23 cellular contexts compared by ENCODE assay signal in the genomic region with DNA sequence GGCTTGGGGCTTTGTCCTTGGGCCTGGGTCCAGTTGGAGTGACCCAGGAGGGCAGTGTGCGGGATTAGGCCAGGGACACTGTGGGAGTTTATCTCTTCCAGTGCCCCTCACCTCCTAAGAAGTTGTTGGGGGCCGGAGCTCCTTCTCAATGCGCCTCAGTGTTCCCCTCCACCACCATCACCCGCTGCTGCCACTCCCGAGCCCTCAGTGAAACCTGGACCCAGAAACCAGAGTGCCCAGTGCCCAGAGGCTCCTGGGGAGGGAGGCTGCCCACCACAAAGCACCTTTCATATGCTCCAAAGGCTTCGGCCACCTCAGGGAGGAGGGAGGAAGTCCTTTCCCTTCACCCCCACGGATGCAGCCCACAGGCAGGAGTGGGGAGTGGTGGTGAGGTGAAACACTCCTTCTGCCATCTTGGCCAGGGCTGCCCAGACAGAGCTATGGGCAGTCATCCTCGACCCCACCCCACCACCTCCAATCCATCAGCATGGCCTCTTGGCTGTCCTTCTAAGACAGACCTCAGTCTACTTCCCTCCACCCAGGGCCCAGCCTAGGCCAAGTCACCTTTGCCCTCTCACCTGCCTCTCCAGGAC.
DNase-seq lines count a peak whose midpoint lies in the region; ATAC-seq, FAIRE-seq and TF ChIP-seq lines count a peak whose summit lies in the region.
"Had no signal": no experiment of that assay in that cellular context is flagged by ENCODE, and none has a peak within 500 bp of the region (broad histone marks: within the 10 kb centered on the region; RNA-seq: fewer than 3 reads in every experiment).

No MANE protein-coding gene starts in this region.

- TF ChIP-seq EP300 in HepG2 (IDR thresholded peaks at IDR 0.05; ENCODE audit: low read depth in 2 of 2, low read length in 2 of 2) (no peak), HepG2 (CRISPR knock-in tag; IDR thresholded peaks at IDR 0.05; ENCODE audit: borderline replicate concordance) (no peak)

- no peak overlapping the region for H3K4me2 ChIP-seq in HepG2 (ENCODE audit: low read depth, low read length)

- no peak overlapping the region for H3K4me3 Mint-ChIP-seq in T-cell
- no peak overlapping the region for H3K4me3 Mint-ChIP-seq in stimulated activated effector memory CD8-positive, alpha-beta T cell treated with anti-CD3 and anti-CD28 coated beads, Interleukin-12 subunit alpha, Interleukin-12 subunit beta, amount 100 ng/mL, for 72 hours
- H3K4me3 Mint-ChIP-seq: activated naive CD4-positive, alpha-beta T cell treated with anti-CD3 and anti-CD28 coated beads, Interleukin-2, amount 50 U/mL, for 24 hours had no signal

- H2AFZ ChIP-seq in HepG2 (ENCODE audit: low read length) = no peak overlapping the region

- TF ChIP-seq CTCF in heart right ventricle (IDR thresholded peaks at IDR 0.05) = no peak
- TF ChIP-seq CTCF in HepG2 (CRISPR knock-in tag; IDR thresholded peaks at IDR 0.05) = no peak

- CTCF ChIA-PET in T-cell (lab: Charles Lee) (no interaction called here), HepG2 (lab: Yijun Ruan, JAX; ENCODE audit: low intra/inter-chr PET ratio, low total read pairs) (no interaction called here)

- no peak for TF ChIP-seq RAD21 in HepG2 (CRISPR knock-in tag; IDR thresholded peaks at IDR 0.05)

- H3K36me3 ChIP-seq in heart right ventricle (no peaks in the 10 kb centered on the region), HepG2 (replicated peaks in 1 of 2; ENCODE audit: control insufficient read depth in 1 of 2, insufficient read depth in 2 of 2, low read length in 2 of 2) (peaks cover 13 to 30% of the 10 kb centered on the region in 2 experiments)
- H3K36me3 ChIP-seq: colonic mucosa, upper lobe of right lung, WERI-Rb-1 had no signal

- H3K9me3 ChIP-seq in heart right ventricle (peaks cover 0 to 11% (median 0%) of the 10 kb centered on the region in 11 donors), HepG2 (ENCODE audit: low read length) (no peaks in the 10 kb centered on the region)
- H3K9me3 ChIP-seq: colonic mucosa, upper lobe of right lung had no signal

- in situ Hi-C loops in HepG2 (cut with HindIII; ENCODE audit: extremely low pct_ligation_motif_present, low pct_unique_long_range_greater_than_20kb) = no loop called here

- H3K27me3 ChIP-seq in heart right ventricle (no peaks in the 10 kb centered on the region), HepG2 (ENCODE audit: control insufficient read depth in 1 of 2, insufficient read depth in 2 of 2, low read length in 2 of 2) (no peaks in the 10 kb centered on the region)
- H3K27me3 ChIP-seq: colonic mucosa, upper lobe of right lung had no signal

- H3K9ac ChIP-seq in HepG2 (ENCODE audit: insufficient read depth, low read depth, low read length) = no peak overlapping the region

- intact Hi-C loops in heart right ventricle (cut with DNase I) (no loop called here), Right ventricle myocardium inferior (cut with DNase I) (loop anchor here (5.0 kb wide), 1 partner anchor 81 kb away; no protein-coding TSS in a partner anchor), HepG2 (cut with micrococcal nuclease; ENCODE audit: unreplicated experiment) (loop anchor here (5.0 kb wide), 1 partner anchor 39 kb away; no protein-coding TSS in a partner anchor)

- 90% methylated on average over 8 of the region's 8 CpGs for WGBS in heart right ventricle, 2 donors
- WGBS in HepG2 (ENCODE audit: low lambda C conversion rate) = 97% methylated on average over 5 of the region's 8 CpGs

- H3K36me3 Mint-ChIP-seq in T-cell = no peaks in the 10 kb centered on the region
- peaks cover 14% of the 10 kb centered on the region for H3K36me3 Mint-ChIP-seq in stimulated activated effector memory CD8-positive, alpha-beta T cell treated with anti-CD3 and anti-CD28 coated beads, Interleukin-12 subunit alpha, Interleukin-12 subunit beta, amount 100 ng/mL, for 72 hours
- H3K36me3 Mint-ChIP-seq: activated naive CD4-positive, alpha-beta T cell treated with anti-CD3 and anti-CD28 coated beads, Interleukin-2, amount 50 U/mL, for 24 hours; immature natural killer cell; naive B cell had no signal

- DNase-seq in heart right ventricle (no peak), Right ventricle myocardium inferior (ENCODE audit: missing footprints) (no peak), T-cell (no peak), HepG2 (ENCODE audit: low spot score) (no peak), Ammon's horn (ENCODE audit: low spot score) (no peak), hepatic stellate cell (ENCODE audit: low spot score) (no peak)
- DNase-seq in stimulated activated effector memory CD8-positive, alpha-beta T cell treated with anti-CD3 and anti-CD28 coated beads, Interleukin-12 subunit alpha, Interleukin-12 subunit beta, amount 100 ng/mL, for 72 hours (ENCODE audit: low spot score in 2 of 2) = no peak
- DNase-seq: C1 segment of cervical spinal cord; colonic mucosa; DND-41; effector memory CD8-positive, alpha-beta T cell; hypothalamus; immature natural killer cell; Kasumi-1; naive B cell; stimulated activated CD4-positive, alpha-beta T cell treated with anti-CD3 and anti-CD28 coated beads, Interleukin-4, amount 100 ng/mL, for 1 hour; upper lobe of right lung; WERI-Rb-1 had no signal

- peaks cover 0 to 6% (median 2%) of the 10 kb centered on the region in 3 donors for H3K9me3 Mint-ChIP-seq in T-cell
- H3K9me3 Mint-ChIP-seq in stimulated activated effector memory CD8-positive, alpha-beta T cell treated with anti-CD3 and anti-CD28 coated beads, Interleukin-12 subunit alpha, Interleukin-12 subunit beta, amount 100 ng/mL, for 72 hours = peaks cover 6% of the 10 kb centered on the region
- H3K9me3 Mint-ChIP-seq: activated naive CD4-positive, alpha-beta T cell treated with anti-CD3 and anti-CD28 coated beads, Interleukin-2, amount 50 U/mL, for 24 hours; effector memory CD8-positive, alpha-beta T cell had no signal

- H3K4me1 ChIP-seq in heart right ventricle (peaks cover 22 to 70% (median 59%) of the 10 kb centered on the region in 9 donors), HepG2 (ENCODE audit: insufficient read depth, low read length) (peaks cover 44% of the 10 kb centered on the region)

- no peaks in the 10 kb centered on the region for H3K27me3 Mint-ChIP-seq in T-cell
- H3K27me3 Mint-ChIP-seq: activated naive CD4-positive, alpha-beta T cell treated with anti-CD3 and anti-CD28 coated beads, Interleukin-2, amount 50 U/mL, for 24 hours; effector memory CD8-positive, alpha-beta T cell had no signal

- H3K4me3 ChIP-seq in heart right ventricle (no peak overlapping the region), HepG2 (replicated peaks in 1 of 3; ENCODE audit: insufficient read depth in 1 of 3, low read depth in 2 of 3, low read length in 3 of 3) (no peak overlapping the region)
- H3K4me3 ChIP-seq: colonic mucosa, upper lobe of right lung had no signal

- ATAC-seq in heart right ventricle (no peak), Right ventricle myocardium inferior (no peak), T-cell (replicated peaks in 1 of 4) (no peak), HepG2 (no peak), HG02642 (IDR thresholded peaks at IDR 0.05; ENCODE audit: poor library complexity, unreplicated experiment) (no peak)
- ATAC-seq in stimulated activated effector memory CD8-positive, alpha-beta T cell treated with anti-CD3 and anti-CD28 coated beads, Interleukin-12 subunit alpha, Interleukin-12 subunit beta, amount 100 ng/mL, for 72 hours = no peak
- ATAC-seq: effector memory CD8-positive, alpha-beta T cell; SK-N-SH treated with all-trans-retinoic acid at 6 μM for 48 hours; upper lobe of right lung had no signal

- no peak for TF ChIP-seq POLR2A in HepG2 (IDR thresholded peaks at IDR 0.05; ENCODE audit: insufficient read depth in 1 of 2, low read depth in 2 of 2, low read length in 2 of 2)

- no peaks in the 10 kb centered on the region for H3K79me2 ChIP-seq in HepG2 (ENCODE audit: insufficient read depth, low read length)

- BruUV-seq in HepG2 (replicated peaks; lab: Mats Ljungman, UMichigan) = no TSS peak

- no peak for FAIRE-seq in HepG2 (lab: Jason Lieb, UNC)
- FAIRE-seq: bronchial epithelial cell, frontal cortex had no signal

- POLR2A ChIA-PET in T-cell (lab: Charles Lee) (no interaction called here), HepG2 (lab: Yijun Ruan, JAX) (no interaction called here)

- peak overlapping the region in 7 of 10 donors; percentile 77 to 96 (median 94) for H3K27ac ChIP-seq in heart right ventricle
- H3K27ac ChIP-seq in HepG2 (ENCODE audit: extremely low read length, insufficient read depth, low read length) = no peak overlapping the region
- H3K27ac ChIP-seq: colonic mucosa, upper lobe of right lung, WERI-Rb-1 had no signal

- peak overlapping the region; percentile 4 to 46 for H3K27ac Mint-ChIP-seq in T-cell
- peak overlapping the region; percentile 45 for H3K27ac Mint-ChIP-seq in stimulated activated effector memory CD8-positive, alpha-beta T cell treated with anti-CD3 and anti-CD28 coated beads, Interleukin-12 subunit alpha, Interleukin-12 subunit beta, amount 100 ng/mL, for 72 hours
- H3K27ac Mint-ChIP-seq: activated naive CD4-positive, alpha-beta T cell treated with anti-CD3 and anti-CD28 coated beads, Interleukin-2, amount 50 U/mL, for 24 hours had no signal

- peaks cover 28 to 41% (median 32%) of the 10 kb centered on the region in 3 donors for H3K4me1 Mint-ChIP-seq in T-cell
- H3K4me1 Mint-ChIP-seq in stimulated activated effector memory CD8-positive, alpha-beta T cell treated with anti-CD3 and anti-CD28 coated beads, Interleukin-12 subunit alpha, Interleukin-12 subunit beta, amount 100 ng/mL, for 72 hours = peaks cover 33% of the 10 kb centered on the region

- peaks cover 3% of the 10 kb centered on the region for H4K20me1 ChIP-seq in HepG2 (ENCODE audit: insufficient read depth, low read length)

TF ChIP-seq in HepG2, 621 proteins besides CTCF, POLR2A, EP300 and RAD21:
- TF ChIP-seq AGO2 (optimal IDR thresholded peaks at IDR 0.05; ENCODE audit: low read depth, low read length) = peak; percentile 58
- TF ChIP-seq ZNF550 (CRISPR knock-in tag; IDR thresholded peaks at IDR 0.05; ENCODE audit: borderline replicate concordance) = no peak
- TF ChIP-seq, protein P1, sequence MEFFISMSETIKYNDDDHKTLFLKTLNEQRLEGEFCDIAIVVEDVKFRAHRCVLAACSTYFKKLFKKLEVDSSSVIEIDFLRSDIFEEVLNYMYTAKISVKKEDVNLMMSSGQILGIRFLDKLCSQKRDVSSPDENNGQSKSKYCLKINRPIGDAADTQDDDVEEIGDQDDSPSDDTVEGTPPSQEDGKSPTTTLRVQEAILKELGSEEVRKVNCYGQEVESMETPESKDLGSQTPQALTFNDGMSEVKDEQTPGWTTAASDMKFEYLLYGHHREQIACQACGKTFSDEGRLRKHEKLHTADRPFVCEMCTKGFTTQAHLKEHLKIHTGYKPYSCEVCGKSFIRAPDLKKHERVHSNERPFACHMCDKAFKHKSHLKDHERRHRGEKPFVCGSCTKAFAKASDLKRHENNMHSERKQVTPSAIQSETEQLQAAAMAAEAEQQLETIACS (CRISPR knock-in tag; IDR thresholded peaks at IDR 0.05) = no peak
- no peak for TF ChIP-seq SYNCRIP (IDR thresholded peaks at IDR 0.05; ENCODE audit: insufficient read depth, low read depth, low read length)

Comparison
In these comparisons a context has a peak if more than half of its experiments do, and no peak if none do; other contexts are left out.
1. intact Hi-C loops: an anchor here in Right ventricle myocardium inferior (5.0 kb wide) and HepG2 (5.0 kb wide); none called in heart right ventricle.